ENCODE assay signal across 22 cellular contexts in genomic region chr4:11230888-11231287, GRCh38.
DNase-seq lines count a peak whose midpoint lies in the region; ATAC-seq, FAIRE-seq and TF ChIP-seq lines count a peak whose summit lies in the region.
"Had no signal": no experiment of that assay in that cellular context is flagged by ENCODE, and none has a peak within 500 bp of the region (broad histone marks: within the 10 kb centered on the region; RNA-seq: fewer than 3 reads in every experiment).

No MANE protein-coding gene starts in this region.

- ATAC-seq in body of pancreas = no peak
- ATAC-seq: PC-3 had no signal

- TF ChIP-seq POLR2A in GM12891 (IDR thresholded peaks at IDR 0.05; ENCODE audit: low read depth, low read length) = no peak
- no peak for TF ChIP-seq POLR2A in body of pancreas (IDR thresholded peaks at IDR 0.05)

- TF ChIP-seq CTCF in C4-2B (conservative IDR thresholded peaks at IDR 0.05) (no peak), WERI-Rb-1 (IDR thresholded peaks at IDR 0.05; ENCODE audit: low read depth, low read length) (no peak), body of pancreas (IDR thresholded peaks at IDR 0.05) (no peak), dorsolateral prefrontal cortex (IDR thresholded peaks at IDR 0.05 in 54 of 56, conservative IDR thresholded peaks at IDR 0.05 in 2 of 56; ENCODE audit: low read depth in 1 of 56, partially characterized antibody in 56 of 56) (no peak)

- no peaks in the 10 kb centered on the region for H3K36me3 ChIP-seq in HUES48 (ENCODE audit: control insufficient read depth, insufficient read depth, low read length)
- no peaks in the 10 kb centered on the region for H3K36me3 ChIP-seq in WERI-Rb-1
- H3K36me3 ChIP-seq in iPS DF 6.9 (ENCODE audit: control insufficient read depth, insufficient read depth, low read length) = no peaks in the 10 kb centered on the region
- no peaks in the 10 kb centered on the region for H3K36me3 ChIP-seq in body of pancreas (replicated peaks in 1 of 2; ENCODE audit: insufficient read depth in 1 of 2, low read depth in 2 of 2)
- H3K36me3 ChIP-seq: BE2C had no signal

- H3K4me1 ChIP-seq in HUES48 (ENCODE audit: control insufficient read depth, insufficient read depth, low read length) = peaks cover 23% of the 10 kb centered on the region
- H3K4me1 ChIP-seq in iPS DF 6.9 (ENCODE audit: control insufficient read depth, insufficient read depth, low read length) = peaks cover 5% of the 10 kb centered on the region
- no peaks in the 10 kb centered on the region for H3K4me1 ChIP-seq in body of pancreas
- H3K4me1 ChIP-seq: BE2C had no signal

- H3K4me3 ChIP-seq in HUES48 (ENCODE audit: low read depth, low read length) (no peak overlapping the region), WERI-Rb-1 (ENCODE audit: low read depth, low read length) (no peak overlapping the region), iPS DF 6.9 (ENCODE audit: low read length) (no peak overlapping the region), body of pancreas (no peak overlapping the region), dorsolateral prefrontal cortex (no peak overlapping the region)

- intact Hi-C loops in body of pancreas (cut with DNase I) (no loop called here), dorsolateral prefrontal cortex (cut with DNase I) (no loop called here)

- WGBS in iPS DF 6.9 (ENCODE audit: insufficient coverage, insufficient read length) = no CpG with 5 or more reads among the region's 2 CpGs
- WGBS in body of pancreas, 2 donors = 57 to 59% methylated on average over 2 of the region's 2 CpGs

- FAIRE-seq in GM12891 (lab: Jason Lieb, UNC) = no peak
- FAIRE-seq: GM19239, H54 had no signal

- DNase-seq in WERI-Rb-1 (peak; percentile 72), iPS DF 6.9 (ENCODE audit: low read depth, low spot score) (peak; percentile 35), GM12891 (ENCODE audit: insufficient read length, low spot score) (no peak), body of pancreas (no peak), cortex of kidney (lab: John Stamatoyannopoulos, UW) (no peak), dorsolateral prefrontal cortex (no peak)
- DNase-seq: 8988T, ACHN, BE2C, Calu3, DMS79 treated with DMSO at 0.1 percent for 48 hours, NCI-H1092, NCI-H1417 treated with DMSO at 0.1 percent for 48 hours, NCI-H1694 treated with DMSO at 0.1 percent for 48 hours, NCI-H2081, NCI-H2227 treated with DMSO at 0.1 percent for 48 hours, PC-3, SK-N-SH had no signal

- no peak overlapping the region for H3K9ac ChIP-seq in HUES48 (ENCODE audit: low read depth, low read length)
- H3K9ac ChIP-seq: SK-N-SH had no signal

- H3K27ac ChIP-seq in C4-2B (peak overlapping the region; percentile 68), HUES48 (ENCODE audit: low read depth, low read length) (peak overlapping the region; percentile 67), WERI-Rb-1 (no peak overlapping the region), iPS DF 6.9 (ENCODE audit: low read length) (no peak overlapping the region), body of pancreas (no peak overlapping the region), dorsolateral prefrontal cortex (no peak overlapping the region)

- H3K9me3 ChIP-seq in HUES48 (ENCODE audit: control insufficient read depth, insufficient read depth, low read length) (peaks cover 3% of the 10 kb centered on the region), WERI-Rb-1 (ENCODE audit: severe bottlenecking) (no peaks in the 10 kb centered on the region), iPS DF 6.9 (ENCODE audit: control insufficient read depth, insufficient read depth, low read length) (no peaks in the 10 kb centered on the region), body of pancreas (no peaks in the 10 kb centered on the region)
- H3K9me3 ChIP-seq: BE2C, SK-N-SH had no signal

- no peaks in the 10 kb centered on the region for H3K27me3 ChIP-seq in HUES48 (ENCODE audit: control insufficient read depth, insufficient read depth, low read length)
- no peaks in the 10 kb centered on the region for H3K27me3 ChIP-seq in WERI-Rb-1 (ENCODE audit: insufficient read depth, low read depth, severe bottlenecking)
- H3K27me3 ChIP-seq in iPS DF 6.9 (ENCODE audit: control insufficient read depth, insufficient read depth, low read length) = no peaks in the 10 kb centered on the region
- H3K27me3 ChIP-seq in body of pancreas = no peaks in the 10 kb centered on the region
- H3K27me3 ChIP-seq in dorsolateral prefrontal cortex = peaks cover 0 to 11% (median 0%) of the 10 kb centered on the region in 45 donors
- H3K27me3 ChIP-seq: BE2C had no signal

TF ChIP-seq in GM12891, 5 proteins besides CTCF, POLR2A, EP300 and RAD21:
- TF ChIP-seq TAF1 (IDR thresholded peaks at IDR 0.05; ENCODE audit: low read depth, low read length) (no peak), POLR2AphosphoS5 (IDR thresholded peaks at IDR 0.05; ENCODE audit: low read depth, low read length) (no peak)

Comparison
In these comparisons a context has a peak if more than half of its experiments do, and no peak if none do; other contexts are left out.
1. H3K27ac ChIP-seq: peak in C4-2B (single experiment) and HUES48 (single experiment); none in WERI-Rb-1 (single experiment), iPS DF 6.9 (single experiment), body of pancreas (0 of 4) and dorsolateral prefrontal cortex (0 of 59).
2. DNase-seq: peak in WERI-Rb-1 (single experiment) and iPS DF 6.9 (single experiment); none in GM12891 (single experiment), body of pancreas (0 of 4), cortex of kidney (single experiment) and dorsolateral prefrontal cortex (0 of 10).